ENCODE assay signal across 1 cellular context in the genomic region with DNA sequence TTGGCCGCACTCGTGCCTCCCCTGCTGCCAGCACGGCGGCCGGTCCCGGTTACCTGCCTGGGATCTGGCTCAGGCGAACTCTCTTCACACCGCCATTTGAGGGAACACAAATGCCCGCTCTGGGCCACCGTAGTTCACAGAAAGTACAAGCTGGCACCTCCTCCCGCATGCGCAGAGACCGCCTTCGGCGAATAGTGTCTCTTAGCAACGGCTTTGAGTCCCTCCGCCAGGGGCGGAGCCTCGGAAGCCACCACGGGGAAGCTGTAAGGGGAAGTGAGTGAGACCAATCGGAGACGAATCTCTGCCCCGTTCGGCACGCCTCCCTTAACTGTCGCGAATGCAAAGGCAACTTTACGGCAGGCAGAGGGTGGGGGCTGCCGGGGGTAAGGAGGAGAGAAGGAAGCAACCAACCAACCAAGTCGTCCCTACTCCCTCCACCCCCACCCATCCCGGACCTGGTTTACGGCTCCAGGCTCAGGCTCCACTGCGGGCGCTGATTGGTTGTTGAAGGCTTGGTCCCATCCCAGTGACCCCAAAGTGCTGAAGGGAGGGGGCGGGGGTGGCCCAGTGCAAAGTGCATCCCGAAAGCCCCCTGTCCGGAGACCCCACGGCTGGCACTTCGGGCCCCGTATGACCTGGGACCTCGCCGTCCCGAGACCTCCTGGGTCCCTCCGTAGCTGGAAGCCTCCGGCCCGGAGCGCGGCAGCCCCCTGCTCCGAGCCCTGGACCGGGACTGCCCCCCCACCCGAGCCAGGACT.
TF ChIP-seq lines count a peak whose summit lies in the region.

A gene with protein sequence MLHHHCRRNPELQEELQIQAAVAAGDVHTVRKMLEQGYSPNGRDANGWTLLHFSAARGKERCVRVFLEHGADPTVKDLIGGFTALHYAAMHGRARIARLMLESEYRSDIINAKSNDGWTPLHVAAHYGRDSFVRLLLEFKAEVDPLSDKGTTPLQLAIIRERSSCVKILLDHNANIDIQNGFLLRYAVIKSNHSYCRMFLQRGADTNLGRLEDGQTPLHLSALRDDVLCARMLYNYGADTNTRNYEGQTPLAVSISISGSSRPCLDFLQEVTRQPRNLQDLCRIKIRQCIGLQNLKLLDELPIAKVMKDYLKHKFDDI (plus strand): TSS at position 526 of the 758 bp plus-strand sequence. CDS start 9,628 bp downstream, outside the sequence.
A gene with protein sequence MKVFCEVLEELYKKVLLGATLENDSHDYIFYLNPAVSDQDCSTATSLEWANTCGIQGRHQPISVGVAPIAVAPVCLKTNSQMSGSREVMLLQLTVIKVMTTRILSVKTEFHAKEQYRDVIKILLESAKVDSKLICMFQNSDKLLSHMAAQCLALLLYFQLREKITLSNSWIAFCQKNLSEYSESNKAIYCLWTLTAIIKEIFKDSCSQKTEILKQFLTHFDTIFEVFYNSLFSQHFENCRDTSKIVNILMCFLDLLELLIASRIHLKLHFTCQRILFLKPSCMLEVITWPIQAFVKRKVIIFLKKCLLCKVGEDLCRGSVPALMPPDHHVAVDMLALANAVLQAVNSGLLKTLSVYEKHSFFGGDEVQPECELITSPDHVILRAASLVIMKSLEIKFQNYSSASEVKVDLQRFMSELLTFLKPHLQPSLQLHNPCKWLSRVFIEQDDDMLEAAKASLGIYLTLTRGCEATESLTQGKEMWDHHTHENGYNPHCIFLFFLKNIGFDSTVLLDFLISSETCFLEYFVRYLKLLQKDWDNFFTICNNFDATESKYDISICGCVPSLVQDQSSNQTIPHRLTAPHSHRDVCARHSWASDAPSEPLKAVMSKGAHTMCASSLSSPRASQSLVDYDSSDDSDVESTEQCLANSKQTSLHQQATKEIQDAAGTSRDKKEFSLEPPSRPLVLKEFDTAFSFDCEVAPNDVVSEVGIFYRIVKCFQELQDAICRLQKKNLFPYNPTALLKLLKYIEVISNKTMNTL (minus strand): TSS at position 121 of the 758 bp plus-strand sequence. CDS start 21,342 bp downstream, outside the sequence.

TF ChIP-seq in GM12878, 131 proteins besides CTCF, POLR2A, EP300 and RAD21 (continued from another document and continues in another):
- peak; percentile 69; the same call in 1 of the 2 replicates for TF ChIP-seq PAX5 (IDR thresholded peaks at IDR 0.05; ENCODE audit: borderline replicate concordance, low read depth, low read length)
- no peak for TF ChIP-seq SMAD5 (IDR thresholded peaks at IDR 0.05; ENCODE audit: low read depth)
- TF ChIP-seq NFIC (IDR thresholded peaks at IDR 0.05; ENCODE audit: low read depth, low read length): no peak
- peak; percentile 65; the same call in 1 of the 2 replicates for TF ChIP-seq PML (IDR thresholded peaks at IDR 0.05; ENCODE audit: low read length)
- no peak for TF ChIP-seq KAT2A (conservative IDR thresholded peaks at IDR 0.05; ENCODE audit: control insufficient read depth, low read depth, low read length)
- no peak for TF ChIP-seq RELA (IDR thresholded peaks at IDR 0.05; ENCODE audit: borderline replicate concordance, partially characterized antibody)
- no peak for TF ChIP-seq SREBF2 (IDR thresholded peaks at IDR 0.05; ENCODE audit: low read length)
- peak; percentile 98 for TF ChIP-seq NRF1 (conservative IDR thresholded peaks at IDR 0.05; ENCODE audit: low read depth, low read length)
- no peak; the same call in 1 of the 2 replicates for TF ChIP-seq CREB1 (IDR thresholded peaks at IDR 0.05; ENCODE audit: low read depth)
- peak; percentile 34 for TF ChIP-seq CREM (IDR thresholded peaks at IDR 0.05; ENCODE audit: low read depth)
- TF ChIP-seq EZH2 (IDR thresholded peaks at IDR 0.05; ENCODE audit: borderline replicate concordance, control insufficient read depth, low read depth, low read length): no peak
- TF ChIP-seq, protein P1, sequence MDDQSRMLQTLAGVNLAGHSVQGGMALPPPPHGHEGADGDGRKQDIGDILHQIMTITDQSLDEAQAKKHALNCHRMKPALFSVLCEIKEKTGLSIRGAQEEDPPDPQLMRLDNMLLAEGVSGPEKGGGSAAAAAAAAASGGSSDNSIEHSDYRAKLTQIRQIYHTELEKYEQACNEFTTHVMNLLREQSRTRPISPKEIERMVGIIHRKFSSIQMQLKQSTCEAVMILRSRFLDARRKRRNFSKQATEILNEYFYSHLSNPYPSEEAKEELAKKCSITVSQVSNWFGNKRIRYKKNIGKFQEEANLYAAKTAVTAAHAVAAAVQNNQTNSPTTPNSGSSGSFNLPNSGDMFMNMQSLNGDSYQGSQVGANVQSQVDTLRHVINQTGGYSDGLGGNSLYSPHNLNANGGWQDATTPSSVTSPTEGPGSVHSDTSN (IDR thresholded peaks at IDR 0.05; ENCODE audit: insufficient replicate concordance, low read depth, low read length): no peak
- TF ChIP-seq, protein P2, sequence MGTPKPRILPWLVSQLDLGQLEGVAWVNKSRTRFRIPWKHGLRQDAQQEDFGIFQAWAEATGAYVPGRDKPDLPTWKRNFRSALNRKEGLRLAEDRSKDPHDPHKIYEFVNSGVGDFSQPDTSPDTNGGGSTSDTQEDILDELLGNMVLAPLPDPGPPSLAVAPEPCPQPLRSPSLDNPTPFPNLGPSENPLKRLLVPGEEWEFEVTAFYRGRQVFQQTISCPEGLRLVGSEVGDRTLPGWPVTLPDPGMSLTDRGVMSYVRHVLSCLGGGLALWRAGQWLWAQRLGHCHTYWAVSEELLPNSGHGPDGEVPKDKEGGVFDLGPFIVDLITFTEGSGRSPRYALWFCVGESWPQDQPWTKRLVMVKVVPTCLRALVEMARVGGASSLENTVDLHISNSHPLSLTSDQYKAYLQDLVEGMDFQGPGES (IDR thresholded peaks at IDR 0.05): no peak
- TF ChIP-seq, protein P3, sequence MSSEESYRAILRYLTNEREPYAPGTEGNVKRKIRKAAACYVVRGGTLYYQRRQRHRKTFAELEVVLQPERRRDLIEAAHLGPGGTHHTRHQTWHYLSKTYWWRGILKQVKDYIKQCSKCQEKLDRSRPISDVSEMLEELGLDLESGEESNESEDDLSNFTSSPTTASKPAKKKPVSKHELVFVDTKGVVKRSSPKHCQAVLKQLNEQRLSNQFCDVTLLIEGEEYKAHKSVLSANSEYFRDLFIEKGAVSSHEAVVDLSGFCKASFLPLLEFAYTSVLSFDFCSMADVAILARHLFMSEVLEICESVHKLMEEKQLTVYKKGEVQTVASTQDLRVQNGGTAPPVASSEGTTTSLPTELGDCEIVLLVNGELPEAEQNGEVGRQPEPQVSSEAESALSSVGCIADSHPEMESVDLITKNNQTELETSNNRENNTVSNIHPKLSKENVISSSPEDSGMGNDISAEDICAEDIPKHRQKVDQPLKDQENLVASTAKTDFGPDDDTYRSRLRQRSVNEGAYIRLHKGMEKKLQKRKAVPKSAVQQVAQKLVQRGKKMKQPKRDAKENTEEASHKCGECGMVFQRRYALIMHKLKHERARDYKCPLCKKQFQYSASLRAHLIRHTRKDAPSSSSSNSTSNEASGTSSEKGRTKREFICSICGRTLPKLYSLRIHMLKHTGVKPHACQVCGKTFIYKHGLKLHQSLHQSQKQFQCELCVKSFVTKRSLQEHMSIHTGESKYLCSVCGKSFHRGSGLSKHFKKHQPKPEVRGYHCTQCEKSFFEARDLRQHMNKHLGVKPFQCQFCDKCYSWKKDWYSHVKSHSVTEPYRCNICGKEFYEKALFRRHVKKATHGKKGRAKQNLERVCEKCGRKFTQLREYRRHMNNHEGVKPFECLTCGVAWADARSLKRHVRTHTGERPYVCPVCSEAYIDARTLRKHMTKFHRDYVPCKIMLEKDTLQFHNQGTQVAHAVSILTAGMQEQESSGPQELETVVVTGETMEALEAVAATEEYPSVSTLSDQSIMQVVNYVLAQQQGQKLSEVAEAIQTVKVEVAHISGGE (CRISPR knock-in tag; IDR thresholded peaks at IDR 0.05): no peak
- no peak for TF ChIP-seq RCOR1 (conservative IDR thresholded peaks at IDR 0.05; ENCODE audit: low read depth, low read length)
- TF ChIP-seq, protein P4, sequence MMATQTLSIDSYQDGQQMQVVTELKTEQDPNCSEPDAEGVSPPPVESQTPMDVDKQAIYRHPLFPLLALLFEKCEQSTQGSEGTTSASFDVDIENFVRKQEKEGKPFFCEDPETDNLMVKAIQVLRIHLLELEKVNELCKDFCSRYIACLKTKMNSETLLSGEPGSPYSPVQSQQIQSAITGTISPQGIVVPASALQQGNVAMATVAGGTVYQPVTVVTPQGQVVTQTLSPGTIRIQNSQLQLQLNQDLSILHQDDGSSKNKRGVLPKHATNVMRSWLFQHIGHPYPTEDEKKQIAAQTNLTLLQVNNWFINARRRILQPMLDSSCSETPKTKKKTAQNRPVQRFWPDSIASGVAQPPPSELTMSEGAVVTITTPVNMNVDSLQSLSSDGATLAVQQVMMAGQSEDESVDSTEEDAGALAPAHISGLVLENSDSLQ (IDR thresholded peaks at IDR 0.05): peak; percentile 76; the same call in 1 of the 2 replicates
- TF ChIP-seq, protein P5, sequence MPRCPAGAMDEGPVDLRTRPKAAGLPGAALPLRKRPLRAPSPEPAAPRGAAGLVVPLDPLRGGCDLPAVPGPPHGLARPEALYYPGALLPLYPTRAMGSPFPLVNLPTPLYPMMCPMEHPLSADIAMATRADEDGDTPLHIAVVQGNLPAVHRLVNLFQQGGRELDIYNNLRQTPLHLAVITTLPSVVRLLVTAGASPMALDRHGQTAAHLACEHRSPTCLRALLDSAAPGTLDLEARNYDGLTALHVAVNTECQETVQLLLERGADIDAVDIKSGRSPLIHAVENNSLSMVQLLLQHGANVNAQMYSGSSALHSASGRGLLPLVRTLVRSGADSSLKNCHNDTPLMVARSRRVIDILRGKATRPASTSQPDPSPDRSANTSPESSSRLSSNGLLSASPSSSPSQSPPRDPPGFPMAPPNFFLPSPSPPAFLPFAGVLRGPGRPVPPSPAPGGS (IDR thresholded peaks at IDR 0.05; ENCODE audit: borderline replicate concordance, insufficient read depth, low read depth, low read length, poor library complexity, severe bottlenecking): no peak
- no peak for TF ChIP-seq CBX3 (IDR thresholded peaks at IDR 0.05; ENCODE audit: borderline replicate concordance, low read depth)
- TF ChIP-seq KLF5 (IDR thresholded peaks at IDR 0.05; ENCODE audit: partially characterized antibody): peak; percentile 49
- peak; percentile 48; the same call in 1 of the 2 replicates for TF ChIP-seq TAF1 (IDR thresholded peaks at IDR 0.05; ENCODE audit: borderline replicate concordance, low read depth, low read length)
- no peak for TF ChIP-seq RB1 (IDR thresholded peaks at IDR 0.05; ENCODE audit: borderline replicate concordance)
- peak; percentile 95 for TF ChIP-seq NR2F1 (conservative IDR thresholded peaks at IDR 0.05)
- peak; percentile 48; the same call in 1 of the 2 replicates for TF ChIP-seq POLR2AphosphoS5 (IDR thresholded peaks at IDR 0.05; ENCODE audit: low read length)
- TF ChIP-seq NR2C2 (IDR thresholded peaks at IDR 0.05; ENCODE audit: borderline replicate concordance, control insufficient read depth, insufficient read length, low read depth): no peak
- TF ChIP-seq, protein P6, sequence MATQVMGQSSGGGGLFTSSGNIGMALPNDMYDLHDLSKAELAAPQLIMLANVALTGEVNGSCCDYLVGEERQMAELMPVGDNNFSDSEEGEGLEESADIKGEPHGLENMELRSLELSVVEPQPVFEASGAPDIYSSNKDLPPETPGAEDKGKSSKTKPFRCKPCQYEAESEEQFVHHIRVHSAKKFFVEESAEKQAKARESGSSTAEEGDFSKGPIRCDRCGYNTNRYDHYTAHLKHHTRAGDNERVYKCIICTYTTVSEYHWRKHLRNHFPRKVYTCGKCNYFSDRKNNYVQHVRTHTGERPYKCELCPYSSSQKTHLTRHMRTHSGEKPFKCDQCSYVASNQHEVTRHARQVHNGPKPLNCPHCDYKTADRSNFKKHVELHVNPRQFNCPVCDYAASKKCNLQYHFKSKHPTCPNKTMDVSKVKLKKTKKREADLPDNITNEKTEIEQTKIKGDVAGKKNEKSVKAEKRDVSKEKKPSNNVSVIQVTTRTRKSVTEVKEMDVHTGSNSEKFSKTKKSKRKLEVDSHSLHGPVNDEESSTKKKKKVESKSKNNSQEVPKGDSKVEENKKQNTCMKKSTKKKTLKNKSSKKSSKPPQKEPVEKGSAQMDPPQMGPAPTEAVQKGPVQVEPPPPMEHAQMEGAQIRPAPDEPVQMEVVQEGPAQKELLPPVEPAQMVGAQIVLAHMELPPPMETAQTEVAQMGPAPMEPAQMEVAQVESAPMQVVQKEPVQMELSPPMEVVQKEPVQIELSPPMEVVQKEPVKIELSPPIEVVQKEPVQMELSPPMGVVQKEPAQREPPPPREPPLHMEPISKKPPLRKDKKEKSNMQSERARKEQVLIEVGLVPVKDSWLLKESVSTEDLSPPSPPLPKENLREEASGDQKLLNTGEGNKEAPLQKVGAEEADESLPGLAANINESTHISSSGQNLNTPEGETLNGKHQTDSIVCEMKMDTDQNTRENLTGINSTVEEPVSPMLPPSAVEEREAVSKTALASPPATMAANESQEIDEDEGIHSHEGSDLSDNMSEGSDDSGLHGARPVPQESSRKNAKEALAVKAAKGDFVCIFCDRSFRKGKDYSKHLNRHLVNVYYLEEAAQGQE (IDR thresholded peaks at IDR 0.05; ENCODE audit: low read depth, low read length): no peak
- peak; percentile 61 for TF ChIP-seq HCFC1 (IDR thresholded peaks at IDR 0.05; ENCODE audit: low read length)
- peak; percentile 22; the same call in 1 of the 2 replicates for TF ChIP-seq STAT1 (conservative IDR thresholded peaks at IDR 0.05)
- no peak for TF ChIP-seq JUND (IDR thresholded peaks at IDR 0.05; ENCODE audit: low read depth, low read length)
- peak; percentile 43 for TF ChIP-seq CHD2 (IDR thresholded peaks at IDR 0.05; ENCODE audit: borderline replicate concordance, low read depth, low read length)
- peak; percentile 99 for TF ChIP-seq HDGF (IDR thresholded peaks at IDR 0.05)
